Comparison of ENCODE assay signal across 32 cellular contexts in genomic region chr1:38455829-38456563, GRCh38.
A peak's percentile ranks its signal among the peaks of the same experiment; 100 is the strongest.
DNase-seq lines count a peak whose midpoint lies in the region; ATAC-seq, FAIRE-seq and TF ChIP-seq lines count a peak whose summit lies in the region.
"Had no signal": no experiment of that assay in that cellular context is flagged by ENCODE, and none has a peak within 500 bp of the region (broad histone marks: within the 10 kb centered on the region; RNA-seq: fewer than 3 reads in every experiment).

No MANE protein-coding gene starts in this region.

- H4K20me1 ChIP-seq in HepG2 (ENCODE audit: insufficient read depth, low read length) (no peaks in the 10 kb centered on the region), astrocyte (ENCODE audit: insufficient read depth, low read length) (no peaks in the 10 kb centered on the region), smooth muscle cell (ENCODE audit: low read depth) (no peaks in the 10 kb centered on the region)

- H3K36me3 Mint-ChIP-seq in astrocyte (ENCODE audit: low read depth, unreplicated experiment), result peaks cover 3% of the 10 kb centered on the region
- H3K36me3 Mint-ChIP-seq: CD14-positive monocyte had no signal

- TF ChIP-seq EP300 in HepG2 (IDR thresholded peaks at IDR 0.05; ENCODE audit: low read depth in 2 of 2, low read length in 2 of 2) (no peak), HepG2 (CRISPR knock-in tag; IDR thresholded peaks at IDR 0.05; ENCODE audit: borderline replicate concordance) (no peak)

- no peak for TF ChIP-seq POLR2A in HepG2 (IDR thresholded peaks at IDR 0.05; ENCODE audit: insufficient read depth in 1 of 2, low read depth in 2 of 2, low read length in 2 of 2)

- H3K27me3 ChIP-seq in liver (ENCODE audit: control insufficient read depth in 4 of 4, insufficient read depth in 4 of 4, low read length in 3 of 4) (no peaks in the 10 kb centered on the region), HepG2 (ENCODE audit: control insufficient read depth in 1 of 2, insufficient read depth in 2 of 2, low read length in 2 of 2) (no peaks in the 10 kb centered on the region; a peak in 2 of 5 replicates), astrocyte (ENCODE audit: insufficient read depth, low read length) (peaks cover 2% of the 10 kb centered on the region), smooth muscle cell (ENCODE audit: low read depth) (no peaks in the 10 kb centered on the region)
- H3K27me3 ChIP-seq: right atrium auricular region, uterus had no signal

- H3K4me1 Mint-ChIP-seq in astrocyte (ENCODE audit: low read depth, unreplicated experiment), result peaks cover 32% of the 10 kb centered on the region
- H3K4me1 Mint-ChIP-seq: CD14-positive monocyte had no signal

- in situ Hi-C loops in HepG2 (cut with HindIII; ENCODE audit: extremely low pct_ligation_motif_present, low pct_unique_long_range_greater_than_20kb), result no loop called here

- WGBS in liver, result 50% methylated on average over 16 of the region's 16 CpGs
- 15% methylated on average over 10 of the region's 16 CpGs for WGBS in HepG2 (ENCODE audit: low lambda C conversion rate)
- 54% methylated on average over 16 of the region's 16 CpGs for WGBS in smooth muscle cell (ENCODE audit: low lambda C conversion rate)

- CTCF ChIA-PET in HepG2 (lab: Yijun Ruan, JAX; ENCODE audit: low intra/inter-chr PET ratio, low total read pairs), result no interaction called here

- H3K79me2 ChIP-seq in HepG2 (ENCODE audit: insufficient read depth, low read length) (no peaks in the 10 kb centered on the region), astrocyte (ENCODE audit: insufficient read depth, low read length) (no peaks in the 10 kb centered on the region), smooth muscle cell (ENCODE audit: low read depth) (no peaks in the 10 kb centered on the region)

- no peak overlapping the region for H2AFZ ChIP-seq in HepG2 (ENCODE audit: low read length)
- H2AFZ ChIP-seq in astrocyte (ENCODE audit: low read depth, low read length), result peak overlapping the region; percentile 49
- H2AFZ ChIP-seq in smooth muscle cell (ENCODE audit: low read depth), result no peak overlapping the region

- H3K4me3 ChIP-seq in liver (ENCODE audit: low read depth in 1 of 3, low read length in 3 of 3) (no peak overlapping the region), HepG2 (replicated peaks in 1 of 3; ENCODE audit: insufficient read depth in 1 of 3, low read depth in 2 of 3, low read length in 3 of 3) (no peak overlapping the region), astrocyte (ENCODE audit: insufficient read depth, low read depth, low read length) (no peak overlapping the region), smooth muscle cell (no peak overlapping the region)
- H3K4me3 ChIP-seq: gastrocnemius medialis, right atrium auricular region, spleen, uterus had no signal

- TF ChIP-seq CTCF in liver (IDR thresholded peaks at IDR 0.05; ENCODE audit: low read depth, low read length, missing input control) (no peak), HepG2 (CRISPR knock-in tag; IDR thresholded peaks at IDR 0.05) (no peak), astrocyte (IDR thresholded peaks at IDR 0.05; ENCODE audit: insufficient read depth, low read depth, low read length) (no peak), smooth muscle cell (IDR thresholded peaks at IDR 0.05; ENCODE audit: borderline replicate concordance, insufficient read depth, poor library complexity, severe bottlenecking) (no peak)

- intact Hi-C loops in HepG2 (cut with micrococcal nuclease; ENCODE audit: unreplicated experiment), result no loop called here

- peaks cover 4% of the 10 kb centered on the region for H3F3A ChIP-seq in smooth muscle cell (ENCODE audit: low read depth)

- no peak for FAIRE-seq in HepG2 (lab: Jason Lieb, UNC)
- peak; percentile 52 for FAIRE-seq in astrocyte (lab: Jason Lieb, UNC)

- peak overlapping the region; percentile 10 for H3K4me3 Mint-ChIP-seq in astrocyte (ENCODE audit: unreplicated experiment)
- H3K4me3 Mint-ChIP-seq: CD14-positive monocyte; HFFc6; nephron progenitor cell; stimulated activated naive CD8-positive, alpha-beta T cell treated with anti-CD3 and anti-CD28 coated beads, Interleukin-15, Interleukin-2, amounts not matched to agents 100 ng/mL and 50 ng/mL, for 24 hours had no signal

- H3K27ac ChIP-seq in liver (ENCODE audit: low read depth in 1 of 2, low read length in 2 of 2), result no peak overlapping the region
- no peak overlapping the region for H3K27ac ChIP-seq in HepG2 (ENCODE audit: extremely low read length, insufficient read depth, low read length)
- no peak overlapping the region for H3K27ac ChIP-seq in astrocyte (ENCODE audit: low read depth, low read length)
- H3K27ac ChIP-seq in smooth muscle cell (ENCODE audit: low read depth), result peak overlapping the region; percentile 17
- H3K27ac ChIP-seq: gastrocnemius medialis, HL-60, KMS-11, right atrium auricular region, uterus had no signal

- POLR2A ChIA-PET in HepG2 (lab: Yijun Ruan, JAX), result no interaction called here

- no peak overlapping the region for H3K4me2 ChIP-seq in HepG2 (ENCODE audit: low read depth, low read length)
- H3K4me2 ChIP-seq in astrocyte (ENCODE audit: low read length), result peak overlapping the region; percentile 14
- H3K4me2 ChIP-seq in smooth muscle cell, result peak overlapping the region; percentile 21
- H3K4me2 ChIP-seq: KMS-11 had no signal

- H3K9me3 Mint-ChIP-seq in astrocyte (ENCODE audit: unreplicated experiment), result peaks cover 5% of the 10 kb centered on the region
- H3K9me3 Mint-ChIP-seq: stimulated activated naive CD8-positive, alpha-beta T cell treated with anti-CD3 and anti-CD28 coated beads, Interleukin-15, Interleukin-2, amounts not matched to agents 100 ng/mL and 50 ng/mL, for 24 hours had no signal

- BruUV-seq in HepG2 (replicated peaks; lab: Mats Ljungman, UMichigan), result no TSS peak

- peaks cover 0 to 2% (median 0%) of the 10 kb centered on the region in 4 donors for H3K4me1 ChIP-seq in liver (ENCODE audit: control insufficient read depth in 4 of 4, insufficient read depth in 4 of 4, low read length in 3 of 4)
- no peaks in the 10 kb centered on the region for H3K4me1 ChIP-seq in HepG2 (ENCODE audit: insufficient read depth, low read length)
- peaks cover 34% of the 10 kb centered on the region for H3K4me1 ChIP-seq in astrocyte (ENCODE audit: insufficient read depth, low read length)
- peaks cover 19% of the 10 kb centered on the region for H3K4me1 ChIP-seq in smooth muscle cell (ENCODE audit: low read depth)
- H3K4me1 ChIP-seq: Caco-2, gastrocnemius medialis, right atrium auricular region, uterus had no signal

- ATAC-seq in HepG2, result no peak
- ATAC-seq in GM21737 (IDR thresholded peaks at IDR 0.05; ENCODE audit: unreplicated experiment), result no peak
- ATAC-seq in GM19351 (IDR thresholded peaks at IDR 0.05; ENCODE audit: unreplicated experiment), result no peak
- no peak for ATAC-seq in HG02642 (IDR thresholded peaks at IDR 0.05; ENCODE audit: poor library complexity, unreplicated experiment)
- ATAC-seq: gastrocnemius medialis, left cardiac atrium had no signal

- H3K9ac ChIP-seq in liver (ENCODE audit: low read depth in 1 of 2, low read length in 2 of 2) (no peak overlapping the region), HepG2 (ENCODE audit: insufficient read depth, low read depth, low read length) (no peak overlapping the region), astrocyte (ENCODE audit: low read length) (no peak overlapping the region), smooth muscle cell (ENCODE audit: low read depth) (no peak overlapping the region)
- H3K9ac ChIP-seq: KMS-11 had no signal

- peak overlapping the region; percentile 77 for H3K27ac Mint-ChIP-seq in astrocyte (ENCODE audit: unreplicated experiment)
- H3K27ac Mint-ChIP-seq: HFFc6; nephron progenitor cell; stimulated activated naive CD8-positive, alpha-beta T cell treated with anti-CD3 and anti-CD28 coated beads, Interleukin-15, Interleukin-2, amounts not matched to agents 100 ng/mL and 50 ng/mL, for 24 hours had no signal

- H3K36me3 ChIP-seq in liver (ENCODE audit: control insufficient read depth in 4 of 4, insufficient read depth in 3 of 4, low read depth in 1 of 4, low read length in 3 of 4), result no peaks in the 10 kb centered on the region
- no peaks in the 10 kb centered on the region for H3K36me3 ChIP-seq in HepG2 (replicated peaks in 1 of 2; ENCODE audit: control insufficient read depth in 1 of 2, insufficient read depth in 2 of 2, low read length in 2 of 2)
- no peaks in the 10 kb centered on the region for H3K36me3 ChIP-seq in astrocyte (ENCODE audit: insufficient read depth, low read length)
- no peaks in the 10 kb centered on the region for H3K36me3 ChIP-seq in smooth muscle cell (ENCODE audit: low read depth)
- H3K36me3 ChIP-seq: gastrocnemius medialis, right atrium auricular region, spleen, uterus had no signal

- peaks cover 17% of the 10 kb centered on the region for H3K27me3 Mint-ChIP-seq in astrocyte (ENCODE audit: low read depth, unreplicated experiment)

- H3K9me3 ChIP-seq in liver (ENCODE audit: control insufficient read depth in 4 of 4, low read length in 3 of 4), result no peaks in the 10 kb centered on the region
- no peaks in the 10 kb centered on the region for H3K9me3 ChIP-seq in HepG2 (ENCODE audit: low read length)
- no peaks in the 10 kb centered on the region for H3K9me3 ChIP-seq in astrocyte (ENCODE audit: insufficient read depth, low read depth, low read length)
- no peaks in the 10 kb centered on the region for H3K9me3 ChIP-seq in smooth muscle cell (replicated peaks; ENCODE audit: low read depth)
- H3K9me3 ChIP-seq: Caco-2, gastrocnemius medialis, right atrium auricular region, spleen, uterus had no signal

- TF ChIP-seq RAD21 in liver (IDR thresholded peaks at IDR 0.05) (no peak), HepG2 (CRISPR knock-in tag; IDR thresholded peaks at IDR 0.05) (no peak)

- DNase-seq in HepG2 (ENCODE audit: low spot score) (no peak), astrocyte (ENCODE audit: low read depth) (peak; percentile 42), islet precursor cell (peak; percentile 56), smooth muscle cell (lab: John Stamatoyannopoulos, UW; ENCODE audit: unreplicated experiment) (no peak)
- DNase-seq: 8988T; activated gamma-delta T cell treated with Interleukin-2 at 50 U/mL for 16 hours; activated T-cell treated with anti-CD3 and anti-CD28 coated beads, Interleukin-2, amount 50 U/mL, for 48 hours; Caco-2; central memory CD4-positive, alpha-beta T cell; DND-41; gastrocnemius medialis; GOT3; HFFc6; hippocampal formation; left cardiac atrium; mesenchymal stem cell; NCI-H1436; NCI-H2081 treated with DMSO at 0.1 percent for 48 hours; nephron progenitor cell; spleen; stimulated activated CD4-positive, alpha-beta T cell treated with anti-CD3 and anti-CD28 coated beads, Interleukin-2, amount 100 ng/mL, for 24 hours; stimulated activated CD8-positive, alpha-beta memory T cell treated with anti-CD3 and anti-CD28 coated beads, Interleukin-4, amount 100 ng/mL, for 48 hours; uterus had no signal

TF ChIP-seq in liver, 16 proteins besides CTCF, POLR2A, EP300 and RAD21 (continues in another document):
- no peak for TF ChIP-seq HNF4A (conservative IDR thresholded peaks at IDR 0.05)

TF ChIP-seq in HepG2, 621 proteins besides CTCF, POLR2A, EP300 and RAD21 (continues in another document):
- TF ChIP-seq ZNF713 (CRISPR knock-in tag; IDR thresholded peaks at IDR 0.05) (no peak), ZFP36 (IDR thresholded peaks at IDR 0.05; ENCODE audit: borderline replicate concordance, low read depth, low read length, partially characterized antibody) (no peak), REPIN1 (CRISPR knock-in tag; IDR thresholded peaks at IDR 0.05; ENCODE audit: borderline replicate concordance, low read depth) (no peak)

Comparison
In these comparisons a context has a peak if more than half of its experiments do, and no peak if none do; other contexts are left out.
1. DNase-seq: peak in astrocyte (single experiment) and islet precursor cell (single experiment); none in HepG2 (single experiment) and smooth muscle cell (single experiment).